Comparison of ENCODE assay signal across 9 cellular contexts in genomic region chr17:58382108-58382884, GRCh38.
DNase-seq lines count a peak whose midpoint lies in the region; ATAC-seq, FAIRE-seq and TF ChIP-seq lines count a peak whose summit lies in the region.
"Had no signal": no experiment of that assay in that cellular context is flagged by ENCODE, and none has a peak within 500 bp of the region (broad histone marks: within the 10 kb centered on the region; RNA-seq: fewer than 3 reads in every experiment).

No MANE protein-coding gene starts in this region.

- no peak for TF ChIP-seq CTCF in 22Rv1 (IDR thresholded peaks at IDR 0.05)

- peak; percentile 29 for DNase-seq in ecto neural progenitor cell (ENCODE audit: low spot score)
- no peak for DNase-seq in NCI-H69 (lab: John Stamatoyannopoulos, UW)
- no peak for DNase-seq in MV-4-11 (lab: John Stamatoyannopoulos, UW)
- no peak for DNase-seq in UCSD-AML1 (lab: John Stamatoyannopoulos, UW; ENCODE audit: unreplicated experiment)
- no peak for DNase-seq in H54 (ENCODE audit: insufficient read length, low spot score)
- DNase-seq: SHP77 treated with DMSO at 0.1 percent for 48 hours had no signal

- H3K27ac ChIP-seq in 22Rv1 = peak overlapping the region; percentile 99

- TF ChIP-seq POLR2A in H54 (IDR thresholded peaks at IDR 0.05; ENCODE audit: low read depth, low read length) = no peak

- peak; percentile 47 for ATAC-seq in GM18870 (IDR thresholded peaks at IDR 0.05; ENCODE audit: unreplicated experiment)
- ATAC-seq in HG03432 (IDR thresholded peaks at IDR 0.05; ENCODE audit: unreplicated experiment) = peak; percentile 61

- FAIRE-seq in H54 (lab: Jason Lieb, UNC) = no peak
